In genomic region chr21:45269861-45270260, GRCh38 we compare ENCODE assay signal across 27 cellular contexts. TPM values are rescaled to one million over a fixed set of nuclear protein-coding genes. Genes with fewer than 3 reads are reported as not detected.
DNase-seq lines count a peak whose midpoint lies in the region; ATAC-seq and TF ChIP-seq lines count a peak whose summit lies in the region.
"Had no signal": no experiment of that assay in that cellular context is flagged by ENCODE, and none has a peak within 500 bp of the region (broad histone marks: within the 10 kb centered on the region; RNA-seq: fewer than 3 reads in every experiment).

No MANE protein-coding gene starts in this region.

- DNase-seq in activated T-cell treated with anti-CD3 and anti-CD28 coated beads, Interleukin-2, amount 50 U/mL, for 1 hour = peak; percentile 14
- no peak for DNase-seq in activated T-cell treated with anti-CD3 and anti-CD28 coated beads, Interleukin-2, amount 50 U/mL, for 4 hours
- peak; percentile 19 for DNase-seq in CD14-positive monocyte (ENCODE audit: low spot score)
- peak; percentile 50 for DNase-seq in coronary artery (ENCODE audit: low spot score)
- DNase-seq in sigmoid colon = peak; percentile 55
- DNase-seq in GM23338 (ENCODE audit: low spot score) = no peak
- DNase-seq: activated CD4-positive, alpha-beta T cell treated with anti-CD3 and anti-CD28 coated beads for 4 hours; Calu3; CD4-positive, CD25-positive, alpha-beta regulatory T cell; cortex of kidney; DMS79 treated with DMSO at 0.1 percent for 48 hours; GF-D8; left ventricle myocardium inferior; NCI-H1417 treated with DMSO at 0.1 percent for 48 hours; NCI-H2029 treated with DMSO at 0.1 percent for 48 hours; NCI-H345; PC-9; SHP77 treated with DMSO at 0.1 percent for 48 hours; stimulated activated CD4-positive, alpha-beta T cell treated with anti-CD3 and anti-CD28 coated beads, Interleukin-4, amount 100 ng/mL, for 24 hours; upper lobe of right lung had no signal

- no peak overlapping the region for H3K4me3 Mint-ChIP-seq in activated T-cell treated with anti-CD3 and anti-CD28 coated beads, Interleukin-2, amount 50 U/mL, for 4 hours
- H3K4me3 Mint-ChIP-seq in CD14-positive monocyte = no peak overlapping the region
- no peak overlapping the region for H3K4me3 Mint-ChIP-seq in stimulated activated memory B cell treated with anti-CD40 and anti-IgM and Interleukin-4, amounts not matched to agents 10 μg/mL and 1 μg/mL and 100 μg/mL, for 72 hours
- no peak overlapping the region for H3K4me3 Mint-ChIP-seq in GM23338
- H3K4me3 Mint-ChIP-seq: activated naive CD8-positive, alpha-beta T cell; activated T-helper 1 cell treated with anti-CD3 and anti-CD28 coated beads, Interleukin-12 subunit alpha, Interleukin-12 subunit beta, Interleukin-2, Interleukin-4 antibody, amounts not matched to agents 30 ng/mL and 10 ng/mL and 1 ng/mL, durations not matched to agents 14 hours and 24 hours and 36 hours; CD4-positive, CD25-positive, alpha-beta regulatory T cell had no signal

- peaks cover 6% of the 10 kb centered on the region for H3K9me3 Mint-ChIP-seq in activated T-cell treated with anti-CD3 and anti-CD28 coated beads, Interleukin-2, amount 50 U/mL, for 4 hours
- H3K9me3 Mint-ChIP-seq in CD14-positive monocyte (peaks cover 0 to 6% (median 1%) of the 10 kb centered on the region in 7 donors), GM23338 (peaks cover 7% of the 10 kb centered on the region; the same call in 1 of the 3 replicates)
- no peaks in the 10 kb centered on the region for H3K9me3 Mint-ChIP-seq in stimulated activated memory B cell treated with anti-CD40 and anti-IgM and Interleukin-4, amounts not matched to agents 10 μg/mL and 1 μg/mL and 100 μg/mL, for 72 hours
- H3K9me3 Mint-ChIP-seq: activated T-helper 1 cell treated with anti-CD3 and anti-CD28 coated beads, Interleukin-12 subunit alpha, Interleukin-12 subunit beta, Interleukin-2, Interleukin-4 antibody, amounts not matched to agents 30 ng/mL and 10 ng/mL and 1 ng/mL, durations not matched to agents 14 hours and 24 hours and 36 hours had no signal

- no peaks in the 10 kb centered on the region for H3F3A ChIP-seq in GM23338 (replicated peaks; ENCODE audit: low read depth)

- H3K36me3 ChIP-seq in sigmoid colon (peaks cover 43 to 88% (median 59%) of the 10 kb centered on the region in 4 donors), GM23338 (ENCODE audit: insufficient read depth) (peaks cover 26% of the 10 kb centered on the region; the same call in 1 of the 2 replicates)

- H3K27ac ChIP-seq in coronary artery (no peak overlapping the region), sigmoid colon (no peak overlapping the region), GM23338 (ENCODE audit: low read depth) (no peak overlapping the region)
- H3K27ac ChIP-seq: cardiac muscle cell, left ventricle myocardium inferior, PC-9, upper lobe of right lung had no signal

- no peak overlapping the region for H3K4me3 ChIP-seq in coronary artery
- no peak overlapping the region for H3K4me3 ChIP-seq in sigmoid colon
- H3K4me3 ChIP-seq in GM23338 = no peak overlapping the region
- H3K4me3 ChIP-seq: cardiac muscle cell, left ventricle myocardium inferior, PC-9, upper lobe of right lung had no signal

- no peaks in the 10 kb centered on the region for H3K27me3 ChIP-seq in sigmoid colon
- no peaks in the 10 kb centered on the region for H3K27me3 ChIP-seq in GM23338 (ENCODE audit: insufficient read depth)
- H3K27me3 ChIP-seq: cardiac muscle cell, upper lobe of right lung had no signal

- no peaks in the 10 kb centered on the region for H3K27me3 Mint-ChIP-seq in activated T-cell treated with anti-CD3 and anti-CD28 coated beads, Interleukin-2, amount 50 U/mL, for 4 hours (ENCODE audit: low read depth)
- H3K27me3 Mint-ChIP-seq in CD14-positive monocyte (ENCODE audit: low read depth in 3 of 3) = no peaks in the 10 kb centered on the region
- no peaks in the 10 kb centered on the region for H3K27me3 Mint-ChIP-seq in stimulated activated memory B cell treated with anti-CD40 and anti-IgM and Interleukin-4, amounts not matched to agents 10 μg/mL and 1 μg/mL and 100 μg/mL, for 72 hours
- peaks cover 3% of the 10 kb centered on the region for H3K27me3 Mint-ChIP-seq in GM23338 (ENCODE audit: insufficient read depth, low read depth, poor library complexity)
- H3K27me3 Mint-ChIP-seq: activated naive CD8-positive, alpha-beta T cell; CD4-positive, CD25-positive, alpha-beta regulatory T cell had no signal

- WGBS in sigmoid colon, 2 donors = 97 to 98% methylated on average over 13 of the region's 13 CpGs

- intact Hi-C loops in CD14-positive monocyte (cut with micrococcal nuclease) (loop anchor here in 1 of 2 donors (10.0 kb wide), 1 partner anchor 105 kb away; no protein-coding TSS in a partner anchor), sigmoid colon (cut with DNase I) (no loop called here)

- ATAC-seq in activated T-cell treated with anti-CD3 and anti-CD28 coated beads, Interleukin-2, amount 50 U/mL, for 4 hours = no peak
- ATAC-seq in stimulated activated memory B cell treated with anti-CD40 and anti-IgM and Interleukin-4, amounts not matched to agents 10 μg/mL and 1 μg/mL and 100 μg/mL, for 72 hours = no peak
- ATAC-seq in GM21576 (IDR thresholded peaks at IDR 0.05; ENCODE audit: unreplicated experiment) = no peak
- no peak for ATAC-seq in GM23338
- ATAC-seq: esophagus mucosa, sciatic nerve, upper lobe of right lung had no signal

- H3K27ac Mint-ChIP-seq in CD14-positive monocyte (no peak overlapping the region), GM23338 (no peak overlapping the region)
- H3K27ac Mint-ChIP-seq in stimulated activated memory B cell treated with anti-CD40 and anti-IgM and Interleukin-4, amounts not matched to agents 10 μg/mL and 1 μg/mL and 100 μg/mL, for 72 hours = no peak overlapping the region
- H3K27ac Mint-ChIP-seq: activated naive CD8-positive, alpha-beta T cell; activated T-helper 1 cell treated with anti-CD3 and anti-CD28 coated beads, Interleukin-12 subunit alpha, Interleukin-12 subunit beta, Interleukin-2, Interleukin-4 antibody, amounts not matched to agents 30 ng/mL and 10 ng/mL and 1 ng/mL, durations not matched to agents 14 hours and 24 hours and 36 hours; CD4-positive, CD25-positive, alpha-beta regulatory T cell had no signal

- peaks cover 13% of the 10 kb centered on the region for H3K36me3 Mint-ChIP-seq in activated T-cell treated with anti-CD3 and anti-CD28 coated beads, Interleukin-2, amount 50 U/mL, for 4 hours (ENCODE audit: insufficient read depth)
- H3K36me3 Mint-ChIP-seq in CD14-positive monocyte = peaks cover 32 to 37% of the 10 kb centered on the region in 2 donors
- peaks cover 31% of the 10 kb centered on the region for H3K36me3 Mint-ChIP-seq in stimulated activated memory B cell treated with anti-CD40 and anti-IgM and Interleukin-4, amounts not matched to agents 10 μg/mL and 1 μg/mL and 100 μg/mL, for 72 hours
- H3K36me3 Mint-ChIP-seq in GM23338 (ENCODE audit: low read depth) = peaks cover 33% of the 10 kb centered on the region
- H3K36me3 Mint-ChIP-seq: activated naive CD8-positive, alpha-beta T cell had no signal

- no peak for TF ChIP-seq POLR2A in sigmoid colon (IDR thresholded peaks at IDR 0.05)

- H3K9me2 ChIP-seq in GM23338 (ENCODE audit: insufficient read depth) = no peaks in the 10 kb centered on the region

- H3K4me2 ChIP-seq in GM23338 = no peak overlapping the region
- H3K4me2 ChIP-seq: PC-9 had no signal

- no peak overlapping the region for H2AFZ ChIP-seq in GM23338
- H2AFZ ChIP-seq: PC-9 had no signal

- H3K4me1 ChIP-seq in sigmoid colon (no peaks in the 10 kb centered on the region), GM23338 (ENCODE audit: insufficient read depth) (no peaks in the 10 kb centered on the region)
- H3K4me1 ChIP-seq: left ventricle myocardium inferior, upper lobe of right lung had no signal

- TF ChIP-seq EP300 in sigmoid colon (IDR thresholded peaks at IDR 0.05) = no peak

- peaks cover 0 to 3% (median 1%) of the 10 kb centered on the region in 4 donors for H3K9me3 ChIP-seq in sigmoid colon
- H3K9me3 ChIP-seq: upper lobe of right lung had no signal

- peaks cover 42% of the 10 kb centered on the region for H3K79me2 ChIP-seq in GM23338 (replicated peaks; ENCODE audit: insufficient read depth)

- H4K20me1 ChIP-seq in GM23338 (replicated peaks; ENCODE audit: insufficient read depth) = peaks cover 12% of the 10 kb centered on the region

- H3K4me1 Mint-ChIP-seq in activated T-cell treated with anti-CD3 and anti-CD28 coated beads, Interleukin-2, amount 50 U/mL, for 4 hours (ENCODE audit: low read depth) = peaks cover 18% of the 10 kb centered on the region
- no peaks in the 10 kb centered on the region for H3K4me1 Mint-ChIP-seq in CD14-positive monocyte
- H3K4me1 Mint-ChIP-seq in stimulated activated memory B cell treated with anti-CD40 and anti-IgM and Interleukin-4, amounts not matched to agents 10 μg/mL and 1 μg/mL and 100 μg/mL, for 72 hours = no peaks in the 10 kb centered on the region
- H3K4me1 Mint-ChIP-seq in GM23338 = no peaks in the 10 kb centered on the region; the same call in 2 of the 3 replicates

- TF ChIP-seq CTCF in CD14-positive monocyte (IDR thresholded peaks at IDR 0.05) (no peak), coronary artery (IDR thresholded peaks at IDR 0.05) (no peak), sigmoid colon (IDR thresholded peaks at IDR 0.05) (no peak), GM23338 (conservative IDR thresholded peaks at IDR 0.05; ENCODE audit: low read depth in 2 of 2) (no peak)

TF ChIP-seq in GM23338, 12 proteins besides CTCF, POLR2A, EP300 and RAD21 (continues in another document):
- TF ChIP-seq ZNF114 (CRISPR knock-in tag; IDR thresholded peaks at IDR 0.05) = no peak
- TF ChIP-seq POLR2AphosphoS5 (IDR thresholded peaks at IDR 0.05; ENCODE audit: low read depth) = no peak
- no peak for TF ChIP-seq EZH2phosphoT487 (IDR thresholded peaks at IDR 0.05; ENCODE audit: unreplicated experiment)
- no peak for TF ChIP-seq JUNB (IDR thresholded peaks at IDR 0.05; ENCODE audit: unreplicated experiment)
- TF ChIP-seq ETS1 (IDR thresholded peaks at IDR 0.05) = no peak

RNA-seq across cellular contexts. Expression of gene POFUT2, which starts 17.8 kb away (rescaled TPM):
- total RNA-seq in activated T-cell treated with anti-CD3 and anti-CD28 coated beads, Interleukin-2, amount 50 U/mL, for 4 hours = 10 to 100 TPM; 14.4 to 17.1 (median 15.1) TPM
- 1 to 10 TPM; 1.8 to 2.8 TPM for polyA plus RNA-seq in CD14-positive monocyte
- 10 to 100 TPM; 13.0 to 31.3 (median 20.9) TPM for total RNA-seq in sigmoid colon
- 10 to 100 TPM in 1 of 3 donors, 1 to 10 TPM in 2; 2.5 to 21.6 (median 3.0) TPM for polyA plus RNA-seq in sigmoid colon
- 34.5 and 36.2 TPM in 2 replicates for total RNA-seq in GM23338 (2014; rRNA removed; shearing (Covaris generic))
- polyA plus RNA-seq in GM23338 (2016; fragmentation: Nextera tagmentation; extraction: Ambion mirVana) = 10.9 and 12.1 TPM in 2 replicates

Comparison
In these comparisons a context has a peak if more than half of its experiments do, and no peak if none do; other contexts are left out.
1. DNase-seq: peak in activated T-cell treated with anti-CD3 and anti-CD28 coated beads, Interleukin-2, amount 50 U/mL, for 1 hour (single experiment), CD14-positive monocyte (single experiment), coronary artery (single experiment) and sigmoid colon (single experiment); none in activated T-cell treated with anti-CD3 and anti-CD28 coated beads, Interleukin-2, amount 50 U/mL, for 4 hours (single experiment) and GM23338 (single experiment).